Comparison of ENCODE assay signal across 9 cellular contexts in genomic region chr6:148487461-148487860, GRCh38.
"Had no signal": no experiment of that assay in that cellular context is flagged by ENCODE, and none has a peak within 500 bp of the region (broad histone marks: within the 10 kb centered on the region; RNA-seq: fewer than 3 reads in every experiment).

No MANE protein-coding gene starts in this region.

- H3K4me2 ChIP-seq: GM23338 had no signal

- H3K4me1 Mint-ChIP-seq: GM23338, H9 had no signal

- ATAC-seq: GM23338, HCT116 had no signal

- H3K9me3 ChIP-seq: HAP-1 had no signal

- H2AFZ ChIP-seq: GM23248, GM23338 had no signal

- DNase-seq: GM23248, GOT3, H7, H9, HCEC 1CT, HFFc6 had no signal

- H3K9me3 Mint-ChIP-seq: GM23338, H9, HFFc6 had no signal

- H3K4me3 Mint-ChIP-seq: GM23338, H9, HFFc6 had no signal

- H3K27ac ChIP-seq: GM23248 had no signal

- H3K9ac ChIP-seq: GM23248 had no signal

- H3K4me3 ChIP-seq: GM23248, GM23338, HAP-1 had no signal

- H3K4me1 ChIP-seq: HAP-1 had no signal

- H3K27ac Mint-ChIP-seq: GM23338, H9, HFFc6 had no signal

- H3K36me3 ChIP-seq: HAP-1 had no signal
